7 cellular contexts compared by ENCODE assay signal in genomic region chrX:7927259-7928167, GRCh38. TPM values are rescaled to one million over a fixed set of nuclear protein-coding genes. Genes with fewer than 3 reads are reported as not detected.
DNase-seq lines count a peak whose midpoint lies in the region; ATAC-seq and TF ChIP-seq lines count a peak whose summit lies in the region.

PNPLA4 (minus strand) TSS chrX:7927413; CDS start chrX:7926119, 1,294 bp downstream.

- H3K36me3 ChIP-seq in mucosa of descending colon (ENCODE audit: low read depth) = no peaks in the 10 kb centered on the region

- peak within 1 kb of the TSS; percentile 76 for H3K27ac ChIP-seq in epithelial cell of prostate

- H3K9me3 ChIP-seq in mucosa of descending colon = no peaks in the 10 kb centered on the region

- no peaks in the 10 kb centered on the region for H3K4me1 ChIP-seq in mucosa of descending colon (ENCODE audit: low read depth)

- TF ChIP-seq CTCF in mucosa of descending colon (IDR thresholded peaks at IDR 0.05) = no peak

- intact Hi-C loops in mucosa of descending colon (cut with DNase I, micrococcal nuclease) = no loop called here

- ATAC-seq in GM18858 (IDR thresholded peaks at IDR 0.05; ENCODE audit: unreplicated experiment) = peak; percentile 84
- ATAC-seq in HG03060 (IDR thresholded peaks at IDR 0.05; ENCODE audit: low read depth, unreplicated experiment) = peak; percentile 86
- ATAC-seq in mucosa of descending colon = peak; percentile 98

- DNase-seq in NOMO-1 (lab: John Stamatoyannopoulos, UW; ENCODE audit: unreplicated experiment in 2 of 2) (peak; percentile 92 to 96), activated T-cell treated with anti-CD3 and anti-CD28 coated beads for 4 hours (peak; percentile 66), epithelial cell of prostate (ENCODE audit: low read depth, low spot score) (peak; percentile 33), mucosa of descending colon (peak; percentile 87 to 95 (median 89))
- peak; percentile 60 to 67 for DNase-seq in stimulated activated CD8-positive, alpha-beta memory T cell treated with anti-CD3 and anti-CD28 coated beads, Interleukin-4, amount 100 ng/mL, for 1 hour (ENCODE audit: low read depth in 2 of 2, low spot score in 1 of 2)

- H3K4me3 ChIP-seq in mucosa of descending colon = peak within 1 kb of the TSS; percentile 24

RNA-seq across cellular contexts. Expression of gene PNPLA4, which starts in this region (rescaled TPM):
- 10 to 100 TPM in 2 of 3 donors, 1 to 10 TPM in 1; 9.3 to 28.6 (median 18.0) TPM for total RNA-seq in mucosa of descending colon

Comparison
In these comparisons a context has a peak if more than half of its experiments do, and no peak if none do; other contexts are left out.
1. Peak in every context shown above with its lines: DNase-seq, ATAC-seq, H3K4me3 ChIP-seq and H3K27ac ChIP-seq.
2. DNase-seq: peak in every context shown above with its lines; median percentile 94 in NOMO-1; 89 in mucosa of descending colon; 66 in activated T-cell treated with anti-CD3 and anti-CD28 coated beads for 4 hours; 64 in stimulated activated CD8-positive, alpha-beta memory T cell treated with anti-CD3 and anti-CD28 coated beads, Interleukin-4, amount 100 ng/mL, for 1 hour; 33 in epithelial cell of prostate.